8 cellular contexts compared by ENCODE assay signal in genomic region chr5:139774980-139775654, GRCh38. TPM values are rescaled to one million over a fixed set of nuclear protein-coding genes. Genes with fewer than 3 reads are reported as not detected.
A peak's percentile ranks its signal among the peaks of the same experiment; 100 is the strongest.
DNase-seq lines count a peak whose midpoint lies in the region; ATAC-seq, FAIRE-seq and TF ChIP-seq lines count a peak whose summit lies in the region.

No MANE protein-coding gene starts in this region.

- intact Hi-C loops in head of caudate nucleus (cut with DNase I): no loop called here
- intact Hi-C loops in psoas muscle (cut with DNase I): no loop called here

- TF ChIP-seq CTCF in psoas muscle (IDR thresholded peaks at IDR 0.05): peak; percentile 83

- in situ Hi-C loops in SK-MEL-5 (cut with HindIII; ENCODE audit: low pct_unique_long_range_greater_than_20kb, low sequenced_read_pairs): no loop called here

- H3K36me3 ChIP-seq in psoas muscle (ENCODE audit: insufficient read depth in 1 of 2, low read depth in 1 of 2): no peaks in the 10 kb centered on the region

- WGBS in psoas muscle, 3 donors: 23 to 31% (median 31%) methylated on average over 28 to 32 of the region's 32 CpGs

- peak; percentile 88 to 97 (median 93) for ATAC-seq in psoas muscle

- H3K27ac ChIP-seq in psoas muscle: no peak overlapping the region

- no peaks in the 10 kb centered on the region for H3K27me3 ChIP-seq in psoas muscle (ENCODE audit: insufficient read depth in 3 of 3, low read length in 2 of 3)

- DNase-seq in Ammon's horn (ENCODE audit: low spot score) (peak; percentile 79), GM19239 (ENCODE audit: insufficient read length, low spot score) (peak; percentile 79), HUDEP-2 (lab: John Stamatoyannopoulos, UW; ENCODE audit: unreplicated experiment in 76 of 76) (peak in 66 of 76 experiments; percentile 6 to 82 (median 60)), SK-MEL-5 (ENCODE audit: low read depth, low spot score) (peak; percentile 68), head of caudate nucleus (peak; percentile 64 to 94 (median 87)), psoas muscle (peak; percentile 76 to 89), NCI-H2227 (lab: John Stamatoyannopoulos, UW; ENCODE audit: unreplicated experiment) (no peak)
- peak; percentile 53 to 77 (median 69) for DNase-seq in activated naive CD4-positive, alpha-beta T cell (lab: John Stamatoyannopoulos, UW)

- no peaks in the 10 kb centered on the region for H3K9me3 ChIP-seq in psoas muscle

- FAIRE-seq in GM19239 (lab: Jason Lieb, UNC): peak; percentile 56

- peaks cover 4% of the 10 kb centered on the region for H3K4me1 ChIP-seq in psoas muscle

- H3K4me3 ChIP-seq in psoas muscle: no peak overlapping the region

RNA-seq across cellular contexts. Expression of gene PSD2, which starts 20.5 kb away (rescaled TPM):
- total RNA-seq in SK-MEL-5 (2014; rRNA removed; shearing (Covaris generic)): 0.08 TPM in 2 replicates
- polyA plus RNA-seq in SK-MEL-5 (2015; cell fraction: cytosol; rRNA removed): 0.43 and 0.72 TPM in 2 replicates
- polyA plus RNA-seq in SK-MEL-5 (2015; cell fraction: nucleus; rRNA removed): 1.5 and 2.1 TPM in 2 replicates
- total RNA-seq in psoas muscle: under 1 TPM in 2 of 4 donors, not detected in 2; 0.04 to 0.37 TPM
- under 1 TPM; 0.01 to 0.04 (median 0.03) TPM for polyA plus RNA-seq in psoas muscle
